8 cellular contexts compared by ENCODE assay signal in genomic region chr6:30344868-30345671, GRCh38.
A peak's percentile ranks its signal among the peaks of the same experiment; 100 is the strongest.
DNase-seq lines count a peak whose midpoint lies in the region; ATAC-seq and TF ChIP-seq lines count a peak whose summit lies in the region.

TSS of gene RPP21 (plus strand) at chr6:30345156. CDS start at chr6:30345172, 16 bp downstream.

- no peak for TF ChIP-seq CTCF in choroid plexus epithelial cell (conservative IDR thresholded peaks at IDR 0.05; ENCODE audit: low read depth, low read length)

- DNase-seq in AML-193 (lab: John Stamatoyannopoulos, UW): peak; percentile 75 to 78
- DNase-seq in GM19238 (ENCODE audit: insufficient read length, low spot score): peak; percentile 94
- DNase-seq in NCI-H524 (lab: John Stamatoyannopoulos, UW): peak; percentile 44 to 56
- peak; percentile 84 to 86 for DNase-seq in activated CD4-positive, alpha-beta T cell treated with anti-CD3 and anti-CD28 coated beads for 4 hours
- peak; percentile 76 for DNase-seq in choroid plexus epithelial cell (ENCODE audit: low read depth)
- DNase-seq in stimulated activated CD4-positive, alpha-beta T cell treated with anti-CD3 and anti-CD28 coated beads, Interleukin-1b, Interleukin-23, amount 100 ng/mL, for 24 hours (ENCODE audit: low read depth in 4 of 4, low spot score in 1 of 4): peak; percentile 61 to 85 (median 76)

- H3K27ac ChIP-seq in layer of hippocampus (ENCODE audit: low read depth, low read length): peak within 1 kb of the TSS; percentile 81

- ATAC-seq in HG03439 (IDR thresholded peaks at IDR 0.05; ENCODE audit: unreplicated experiment): peak; percentile 87

- H3K4me3 ChIP-seq in choroid plexus epithelial cell (ENCODE audit: low read depth, low read length): peak within 1 kb of the TSS; percentile 95

- H3K27me3 ChIP-seq in layer of hippocampus (ENCODE audit: control insufficient read depth, insufficient read depth, low read length): no peaks in the 10 kb centered on the region

Comparison
In these comparisons a context has a peak if more than half of its experiments do, and no peak if none do; other contexts are left out.
1. Peak in every context shown above with its lines: DNase-seq, ATAC-seq, H3K4me3 ChIP-seq and H3K27ac ChIP-seq.